8 cellular contexts compared by ENCODE assay signal in the genomic region with DNA sequence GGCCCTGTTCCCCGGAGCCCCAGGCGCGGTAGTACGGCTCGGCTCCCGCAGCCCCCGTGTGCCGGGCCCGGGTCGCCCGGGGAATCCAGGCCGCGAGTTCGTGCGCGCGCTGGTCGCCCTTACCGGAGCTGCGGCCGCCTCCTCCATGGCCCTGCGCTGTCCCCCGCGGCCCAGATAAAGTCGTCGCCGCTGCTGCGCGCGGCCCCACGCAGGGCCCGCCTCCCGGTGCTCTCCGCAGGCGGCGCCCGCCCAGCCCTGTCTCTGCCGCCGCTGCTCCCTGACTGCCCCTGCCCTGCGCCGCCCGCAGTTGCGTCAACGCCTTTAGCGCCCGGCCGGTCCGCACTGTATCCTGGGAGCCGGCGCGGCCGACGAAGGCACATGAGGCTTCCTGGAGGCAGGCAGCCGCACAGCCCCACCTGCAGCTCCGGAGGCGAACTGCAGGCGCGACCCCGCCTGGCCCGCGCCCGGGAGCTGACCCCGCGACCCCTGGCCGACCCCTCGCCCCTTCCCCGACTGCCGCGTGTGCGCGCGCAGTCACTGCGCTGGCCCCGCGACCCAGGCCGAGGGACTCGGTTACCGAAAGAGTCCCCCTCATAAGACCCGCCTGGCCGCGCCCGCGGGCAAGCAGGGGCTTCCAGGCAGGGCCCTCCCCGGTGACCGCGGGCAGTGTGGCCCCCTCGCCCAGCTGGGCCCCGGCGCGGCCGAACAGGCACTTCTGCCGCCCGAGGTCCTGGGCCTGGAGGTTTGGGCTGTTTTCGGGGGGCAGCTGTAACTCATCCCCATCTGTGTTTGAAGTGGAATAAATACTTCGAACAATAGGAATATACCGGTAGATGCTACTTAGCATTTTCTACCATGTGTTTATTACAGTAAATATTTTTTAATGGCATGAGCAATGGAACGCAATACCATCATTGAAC.
DNase-seq lines count a peak whose midpoint lies in the region; ATAC-seq and TF ChIP-seq lines count a peak whose summit lies in the region.

No MANE protein-coding gene starts in this region.

- H3K4me3 ChIP-seq in trophoblast cell (ENCODE audit: low read depth, low read length), result peak overlapping the region; percentile 99
- H3K4me3 ChIP-seq in transverse colon, result peak overlapping the region; percentile 53 to 99 (median 95)

- TF ChIP-seq EP300 in transverse colon (IDR thresholded peaks at IDR 0.05; ENCODE audit: low read depth), result no peak

- peak; percentile 88 for ATAC-seq in HG02678 (IDR thresholded peaks at IDR 0.05; ENCODE audit: unreplicated experiment)

- WGBS in trophoblast cell (ENCODE audit: extremely low coverage, insufficient coverage, insufficient read length), result no CpG with 5 or more reads among the region's 97 CpGs
- 2 to 8% methylated on average over 2 to 20 of the region's 97 CpGs for WGBS in transverse colon (ENCODE audit: low coverage in 1 of 2), 2 donors

- H4K8ac ChIP-seq in trophoblast cell (ENCODE audit: low read depth, low read length), result peak overlapping the region; percentile 84

- peak; percentile 82 for TF ChIP-seq POLR2A in transverse colon (IDR thresholded peaks at IDR 0.05)

- peak overlapping the region; percentile 74 for H2AFZ ChIP-seq in trophoblast cell (ENCODE audit: insufficient read depth, low read length, poor library complexity)

- H2BK12ac ChIP-seq in trophoblast cell (ENCODE audit: low read length), result no peak overlapping the region

- TF ChIP-seq CTCF in GM12873 (IDR thresholded peaks at IDR 0.05; ENCODE audit: insufficient read depth, low read depth, low read length, missing control alignments) (peak; percentile 82), transverse colon (IDR thresholded peaks at IDR 0.05) (peak; percentile 55 to 98 (median 97))

- peak overlapping the region; percentile 91 for H3K9ac ChIP-seq in trophoblast cell (ENCODE audit: low read length)

- H3K18ac ChIP-seq in trophoblast cell (ENCODE audit: low read length), result peak overlapping the region; percentile 76

- H4K91ac ChIP-seq in trophoblast cell (ENCODE audit: low read depth, low read length), result peak overlapping the region; percentile 85

- DNase-seq in NCI-H1105 treated with DMSO at 0.1 percent for 48 hours (lab: John Stamatoyannopoulos, UW) (peak; percentile 88), SKM-1 treated with dmso at 0.1 percent for 144 hours (lab: John Stamatoyannopoulos, UW; ENCODE audit: unreplicated experiment) (peak; percentile 53), cardiac septum (ENCODE audit: low spot score) (peak; percentile 97), trophoblast cell (peak; percentile 95 to 96), transverse colon (peak; percentile 95)
- DNase-seq in activated naive CD8-positive, alpha-beta T cell treated with anti-CD3 and anti-CD28 coated beads, Interleukin-2, amount 50 U/mL, for 16 hours (ENCODE audit: low read depth, low spot score), result peak; percentile 74

- H3K36me3 ChIP-seq in trophoblast cell (ENCODE audit: control insufficient read depth in 1 of 2, insufficient read depth in 2 of 2, low read length in 2 of 2) (peaks cover 19 to 20% of the 10 kb centered on the region in 2 experiments), transverse colon (peaks cover 0 to 16% (median 7%) of the 10 kb centered on the region in 4 donors)

- H3K14ac ChIP-seq in trophoblast cell (ENCODE audit: low read length), result peak overlapping the region; percentile 45

- H3K27ac ChIP-seq in trophoblast cell (ENCODE audit: low read depth, low read length) (peak overlapping the region; percentile 36), transverse colon (peak overlapping the region; percentile 92 to 93 (median 92))

- H4K12ac ChIP-seq in trophoblast cell (ENCODE audit: low read depth, low read length), result peak overlapping the region; percentile 45

- peak overlapping the region; percentile 56 for H2BK5ac ChIP-seq in trophoblast cell (ENCODE audit: low read depth, low read length, poor library complexity)

- peaks cover 6% of the 10 kb centered on the region for H3K79me1 ChIP-seq in trophoblast cell (ENCODE audit: low read length)

- peaks cover 2 to 7% of the 10 kb centered on the region in 2 experiments for H3K4me1 ChIP-seq in trophoblast cell (ENCODE audit: control insufficient read depth in 1 of 2, insufficient read depth in 2 of 2, low read length in 2 of 2)
- peaks cover 10 to 27% (median 18%) of the 10 kb centered on the region in 4 donors for H3K4me1 ChIP-seq in transverse colon

- H3K4me2 ChIP-seq in trophoblast cell (ENCODE audit: low read length), result peak overlapping the region; percentile 90

- peak overlapping the region; percentile 35 for H3K4ac ChIP-seq in trophoblast cell (ENCODE audit: low read depth, low read length)

- no peaks in the 10 kb centered on the region for H3K27me3 ChIP-seq in trophoblast cell (ENCODE audit: insufficient read depth, low read length)
- H3K27me3 ChIP-seq in transverse colon, result peaks cover 6% of the 10 kb centered on the region

- no peak overlapping the region for H3K23ac ChIP-seq in trophoblast cell (ENCODE audit: low read length)

- H3K9me3 ChIP-seq in trophoblast cell (ENCODE audit: insufficient read depth, low read depth, low read length) (no peaks in the 10 kb centered on the region), transverse colon (no peaks in the 10 kb centered on the region)

- no peak overlapping the region for H2AK5ac ChIP-seq in trophoblast cell (ENCODE audit: low read length)

- H3K79me2 ChIP-seq in trophoblast cell (ENCODE audit: control insufficient read depth, insufficient read depth, low read length, poor library complexity), result peaks cover 16% of the 10 kb centered on the region

- H2BK120ac ChIP-seq in trophoblast cell (ENCODE audit: insufficient read depth, low read length, poor library complexity), result peak overlapping the region; percentile 15

- in situ Hi-C loops in transverse colon (cut with MboI; ENCODE audit: low pct_ligation_motif_present in 1 of 4, low pct_unique_long_range_greater_than_20kb in 1 of 4, low sequenced_read_pairs in 3 of 4), result no loop called here

- intact Hi-C loops in cardiac septum (cut with DNase I), result loop anchor here (2.0 kb wide), 1 partner anchor 128 kb away; the partner anchor contains the start of gene ZNF746
- intact Hi-C loops in transverse colon (cut with DNase I; ENCODE audit: low total_unique reads), result no loop called here

Comparison
In these comparisons a context has a peak if more than half of its experiments do, and no peak if none do; other contexts are left out.
1. Peak in every context shown above with its lines: DNase-seq, ATAC-seq, H3K4me3 ChIP-seq and H3K27ac ChIP-seq.